ENCODE assay signal across 8 cellular contexts in genomic region chr19:44207126-44207803, GRCh38. TPM values are rescaled to one million over a fixed set of nuclear protein-coding genes. Genes with fewer than 3 reads are reported as not detected.
DNase-seq lines count a peak whose midpoint lies in the region; ATAC-seq and TF ChIP-seq lines count a peak whose summit lies in the region.

No MANE protein-coding gene starts in this region.

- H3K36me3 Mint-ChIP-seq in natural killer cell treated with Interleukin-12 subunit alpha and Interleukin-12 subunit beta and Interleukin-15 and Interleukin-18, amount 100 ng/mL, for 72 hours = peaks cover 26% of the 10 kb centered on the region

- ATAC-seq in GM21576 (IDR thresholded peaks at IDR 0.05; ENCODE audit: unreplicated experiment) = peak; percentile 89
- peak; percentile 97 to 99 for ATAC-seq in natural killer cell treated with Interleukin-12 subunit alpha and Interleukin-12 subunit beta and Interleukin-15 and Interleukin-18, amount 100 ng/mL, for 72 hours

- peaks cover 10% of the 10 kb centered on the region for H3K9me3 Mint-ChIP-seq in natural killer cell treated with Interleukin-12 subunit alpha and Interleukin-12 subunit beta and Interleukin-15 and Interleukin-18, amount 100 ng/mL, for 72 hours

- peaks cover 10 to 23% of the 10 kb centered on the region in 2 donors for H3K27me3 Mint-ChIP-seq in natural killer cell treated with Interleukin-12 subunit alpha and Interleukin-12 subunit beta and Interleukin-15 and Interleukin-18, amount 100 ng/mL, for 72 hours

- no peak for TF ChIP-seq CTCF in fibroblast of the aortic adventitia (IDR thresholded peaks at IDR 0.05; ENCODE audit: insufficient read depth, low read length)

- H3K27ac Mint-ChIP-seq in natural killer cell treated with Interleukin-12 subunit alpha and Interleukin-12 subunit beta and Interleukin-15 and Interleukin-18, amount 100 ng/mL, for 72 hours = peak overlapping the region; percentile 84 to 94

- peaks cover 9 to 15% of the 10 kb centered on the region in 2 donors for H3K4me1 Mint-ChIP-seq in natural killer cell treated with Interleukin-12 subunit alpha and Interleukin-12 subunit beta and Interleukin-15 and Interleukin-18, amount 100 ng/mL, for 72 hours (ENCODE audit: low read depth in 2 of 2)

- peak overlapping the region; percentile 85 for H3K4me3 Mint-ChIP-seq in natural killer cell treated with Interleukin-12 subunit alpha and Interleukin-12 subunit beta and Interleukin-15 and Interleukin-18, amount 100 ng/mL, for 72 hours

- H3K4me3 ChIP-seq in fibroblast of the aortic adventitia (ENCODE audit: low read depth, low read length) = peak overlapping the region; percentile 89

- DNase-seq in DMS114 treated with DMSO at 0.1 percent for 48 hours (lab: John Stamatoyannopoulos, UW; ENCODE audit: unreplicated experiment) (peak; percentile 82), KBM-7 (peak; percentile 94), RKO (ENCODE audit: low spot score) (peak; percentile 96), activated gamma-delta T cell (lab: John Stamatoyannopoulos, UW) (peak; percentile 20), fibroblast of the aortic adventitia (ENCODE audit: low read depth) (peak; percentile 95)
- peak; percentile 87 for DNase-seq in natural killer cell treated with Interleukin-12 subunit alpha and Interleukin-12 subunit beta and Interleukin-15 and Interleukin-18, amount 100 ng/mL, for 72 hours (ENCODE audit: low spot score)
- DNase-seq in stimulated activated naive CD4-positive, alpha-beta T cell treated with Interleukin-2 at 50 U/mL for 16 hours (lab: John Stamatoyannopoulos, UW) = peak; percentile 76

- in situ Hi-C loops in KBM-7 (cut with MboI; ENCODE audit: low pct_unique_long_range_greater_than_20kb, low sequenced_read_pairs) = no loop called here

RNA-seq across cellular contexts. Expression of gene ZNF227, which starts 5.1 kb away (rescaled TPM):
- total RNA-seq in fibroblast of the aortic adventitia (ENCODE audit: low replicate concordance) = 14.1 and 18.3 TPM in 2 replicates
- 10 to 100 TPM; 25.9 to 26.0 TPM for total RNA-seq in natural killer cell treated with Interleukin-12 subunit alpha and Interleukin-12 subunit beta and Interleukin-15 and Interleukin-18, amount 100 ng/mL, for 72 hours

RNA-seq across cellular contexts. Expression of gene ZNF226, which starts 42.4 kb away (rescaled TPM):
- 28.7 and 30.7 TPM in 2 replicates for total RNA-seq in fibroblast of the aortic adventitia (ENCODE audit: low replicate concordance)
- 10 to 100 TPM; 10.6 to 11.8 TPM for total RNA-seq in natural killer cell treated with Interleukin-12 subunit alpha and Interleukin-12 subunit beta and Interleukin-15 and Interleukin-18, amount 100 ng/mL, for 72 hours

RNA-seq across cellular contexts. Expression of gene ZNF233, which starts 52.4 kb away (rescaled TPM):
- total RNA-seq in fibroblast of the aortic adventitia (ENCODE audit: low replicate concordance) = 0.16 and 0.99 TPM in 2 replicates
- total RNA-seq in natural killer cell treated with Interleukin-12 subunit alpha and Interleukin-12 subunit beta and Interleukin-15 and Interleukin-18, amount 100 ng/mL, for 72 hours = not detected

Comparison
In these comparisons a context has a peak if more than half of its experiments do, and no peak if none do; other contexts are left out.
1. Peak in every context shown above with its lines: DNase-seq, ATAC-seq and H3K4me3 ChIP-seq.
2. DNase-seq: peak in every context shown above with its lines; median percentile 96 in RKO; 95 in fibroblast of the aortic adventitia; 94 in KBM-7; 87 in natural killer cell treated with Interleukin-12 subunit alpha and Interleukin-12 subunit beta and Interleukin-15 and Interleukin-18, amount 100 ng/mL, for 72 hours; 82 in DMS114 treated with DMSO at 0.1 percent for 48 hours; 76 in stimulated activated naive CD4-positive, alpha-beta T cell treated with Interleukin-2 at 50 U/mL for 16 hours; 20 in activated gamma-delta T cell.